1 cellular context compared by ENCODE assay signal in genomic region chr2:27143285-27143684, GRCh38.
TF ChIP-seq lines count a peak whose summit lies in the region.

No MANE protein-coding gene starts in this region.

TF ChIP-seq in HepG2, 621 proteins besides CTCF, POLR2A, EP300 and RAD21:
- TF ChIP-seq, protein P1, sequence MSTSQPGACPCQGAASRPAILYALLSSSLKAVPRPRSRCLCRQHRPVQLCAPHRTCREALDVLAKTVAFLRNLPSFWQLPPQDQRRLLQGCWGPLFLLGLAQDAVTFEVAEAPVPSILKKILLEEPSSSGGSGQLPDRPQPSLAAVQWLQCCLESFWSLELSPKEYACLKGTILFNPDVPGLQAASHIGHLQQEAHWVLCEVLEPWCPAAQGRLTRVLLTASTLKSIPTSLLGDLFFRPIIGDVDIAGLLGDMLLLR (CRISPR knock-in tag; IDR thresholded peaks at IDR 0.05): no peak
- TF ChIP-seq SMAD9 (CRISPR knock-in tag; IDR thresholded peaks at IDR 0.05): no peak
- TF ChIP-seq PPARG (CRISPR knock-in tag; conservative IDR thresholded peaks at IDR 0.05): no peak
- TF ChIP-seq ZNF329 (CRISPR knock-in tag; IDR thresholded peaks at IDR 0.05; ENCODE audit: low read depth): no peak
- TF ChIP-seq ZSCAN31 (CRISPR knock-in tag; IDR thresholded peaks at IDR 0.05; ENCODE audit: low read depth): no peak
- TF ChIP-seq ZNF644 (CRISPR knock-in tag; IDR thresholded peaks at IDR 0.05; ENCODE audit: low read depth): no peak
- TF ChIP-seq NPAS2 (CRISPR knock-in tag; IDR thresholded peaks at IDR 0.05; ENCODE audit: borderline replicate concordance): no peak
- TF ChIP-seq CERS6 (CRISPR knock-in tag; IDR thresholded peaks at IDR 0.05): no peak
- no peak for TF ChIP-seq ZNF101 (CRISPR knock-in tag; IDR thresholded peaks at IDR 0.05; ENCODE audit: borderline replicate concordance, low read depth)
- TF ChIP-seq ZKSCAN1 (IDR thresholded peaks at IDR 0.05; ENCODE audit: low read length): no peak
- no peak for TF ChIP-seq KIAA2018 (CRISPR knock-in tag; IDR thresholded peaks at IDR 0.05; ENCODE audit: borderline replicate concordance)
- TF ChIP-seq SALL1 (CRISPR knock-in tag; IDR thresholded peaks at IDR 0.05): no peak
- no peak for TF ChIP-seq ZNF121 (CRISPR knock-in tag; IDR thresholded peaks at IDR 0.05)
- no peak for TF ChIP-seq ZNF124 (CRISPR knock-in tag; IDR thresholded peaks at IDR 0.05)
- TF ChIP-seq WIZ (CRISPR knock-in tag; IDR thresholded peaks at IDR 0.05): no peak
- no peak for TF ChIP-seq ZNF180 (CRISPR knock-in tag; IDR thresholded peaks at IDR 0.05; ENCODE audit: borderline replicate concordance, low read depth)
- TF ChIP-seq JDP2 (CRISPR knock-in tag; IDR thresholded peaks at IDR 0.05; ENCODE audit: borderline replicate concordance): no peak
- TF ChIP-seq SAP130 (CRISPR knock-in tag; IDR thresholded peaks at IDR 0.05; ENCODE audit: low read depth): no peak
